In genomic region chr15:78937132-78937739, GRCh38 we compare ENCODE assay signal across 10 cellular contexts. TPM values are rescaled to one million over a fixed set of nuclear protein-coding genes. Genes with fewer than 3 reads are reported as not detected.
DNase-seq lines count a peak whose midpoint lies in the region; ATAC-seq and TF ChIP-seq lines count a peak whose summit lies in the region.
"Had no signal": no experiment of that assay in that cellular context is flagged by ENCODE, and none has a peak within 500 bp of the region (broad histone marks: within the 10 kb centered on the region; RNA-seq: fewer than 3 reads in every experiment).

No MANE protein-coding gene starts in this region.

- no peak for DNase-seq in natural killer cell treated with Interleukin-12 subunit alpha and Interleukin-12 subunit beta and Interleukin-15 and Interleukin-18, amount 100 ng/mL, for 72 hours (ENCODE audit: low spot score)
- DNase-seq in natural killer cell, result no peak
- peak; percentile 15 for DNase-seq in activated naive CD8-positive, alpha-beta T cell treated with anti-CD3 and anti-CD28 coated beads for 36 hours
- no peak for DNase-seq in right lobe of liver
- peak; percentile 54 to 69 for DNase-seq in aorta
- DNase-seq in NK-92 (lab: John Stamatoyannopoulos, UW; ENCODE audit: unreplicated experiment), result no peak
- DNase-seq in pons (ENCODE audit: low spot score), result no peak

- peaks cover 10 to 18% of the 10 kb centered on the region in 2 donors for H3K4me1 Mint-ChIP-seq in natural killer cell treated with Interleukin-12 subunit alpha and Interleukin-12 subunit beta and Interleukin-15 and Interleukin-18, amount 100 ng/mL, for 72 hours (ENCODE audit: low read depth in 2 of 2)
- H3K4me1 Mint-ChIP-seq in natural killer cell, result no peaks in the 10 kb centered on the region
- H3K4me1 Mint-ChIP-seq in activated naive CD8-positive, alpha-beta T cell treated with anti-CD3 and anti-CD28 coated beads for 36 hours, result peaks cover 19% of the 10 kb centered on the region

- intact Hi-C loops in natural killer cell (cut with micrococcal nuclease) (no loop called here), right lobe of liver (cut with DNase I) (no loop called here), aorta (cut with DNase I) (no loop called here)

- 66% methylated on average over 13 of the region's 14 CpGs for whole genome bisulfite sequencing in right lobe of liver (ENCODE audit: insufficient coverage, low coverage, low lambda C conversion rate, missing lambda C conversion rate)
- WGBS in aorta, 2 donors, result 84 to 85% methylated on average over 14 of the region's 14 CpGs

- H3K9me3 Mint-ChIP-seq in natural killer cell treated with Interleukin-12 subunit alpha and Interleukin-12 subunit beta and Interleukin-15 and Interleukin-18, amount 100 ng/mL, for 72 hours, result no peaks in the 10 kb centered on the region
- no peaks in the 10 kb centered on the region for H3K9me3 Mint-ChIP-seq in natural killer cell
- no peaks in the 10 kb centered on the region for H3K9me3 Mint-ChIP-seq in activated naive CD8-positive, alpha-beta T cell treated with anti-CD3 and anti-CD28 coated beads for 36 hours

- no peak for TF ChIP-seq POLR2A in right lobe of liver (IDR thresholded peaks at IDR 0.05)

- H3K27ac ChIP-seq in right lobe of liver (peak overlapping the region in 1 of 3 donors; percentile 16), aorta (ENCODE audit: low read depth in 1 of 2, low read length in 2 of 2) (no peak overlapping the region)
- H3K27ac ChIP-seq: C4-2B had no signal

- H3K4me3 ChIP-seq in right lobe of liver (no peak overlapping the region), aorta (ENCODE audit: low read length in 2 of 2) (no peak overlapping the region)

- ATAC-seq in natural killer cell treated with Interleukin-12 subunit alpha and Interleukin-12 subunit beta and Interleukin-15 and Interleukin-18, amount 100 ng/mL, for 72 hours, result peak in 1 of 2 donors; percentile 35
- ATAC-seq in natural killer cell (no peak), right lobe of liver (peak in 3 of 4 donors; percentile 21 to 30 (median 25)), aorta (ENCODE audit: low FRiP score) (no peak), GM18502 (IDR thresholded peaks at IDR 0.05; ENCODE audit: poor library complexity, unreplicated experiment) (no peak)
- ATAC-seq: left lobe of liver had no signal

- H3K27me3 ChIP-seq in right lobe of liver (no peaks in the 10 kb centered on the region), aorta (ENCODE audit: control insufficient read depth in 1 of 2, insufficient read depth in 2 of 2, low read length in 1 of 2) (no peaks in the 10 kb centered on the region)

- peaks cover 5 to 8% of the 10 kb centered on the region in 2 donors for H3K27me3 Mint-ChIP-seq in natural killer cell treated with Interleukin-12 subunit alpha and Interleukin-12 subunit beta and Interleukin-15 and Interleukin-18, amount 100 ng/mL, for 72 hours
- H3K27me3 Mint-ChIP-seq in natural killer cell (ENCODE audit: low read depth in 2 of 2), result peaks cover 0 to 3% of the 10 kb centered on the region in 2 donors
- H3K27me3 Mint-ChIP-seq in activated naive CD8-positive, alpha-beta T cell treated with anti-CD3 and anti-CD28 coated beads for 36 hours, result peaks cover 6% of the 10 kb centered on the region

- H3K4me1 ChIP-seq in right lobe of liver (peaks cover 0 to 17% (median 9%) of the 10 kb centered on the region in 4 donors), aorta (ENCODE audit: control insufficient read depth in 1 of 2, insufficient read depth in 2 of 2, low read length in 2 of 2) (no peaks in the 10 kb centered on the region)

- H3K36me3 ChIP-seq in right lobe of liver (peaks cover 0 to 43% (median 6%) of the 10 kb centered on the region in 4 donors), aorta (ENCODE audit: control insufficient read depth in 1 of 2, insufficient read depth in 2 of 2, low read length in 1 of 2) (no peaks in the 10 kb centered on the region)

- H3K9me3 ChIP-seq in right lobe of liver (no peaks in the 10 kb centered on the region), aorta (ENCODE audit: control insufficient read depth, low read length) (no peaks in the 10 kb centered on the region)

- peak overlapping the region; percentile 38 for H3K4me3 Mint-ChIP-seq in natural killer cell treated with Interleukin-12 subunit alpha and Interleukin-12 subunit beta and Interleukin-15 and Interleukin-18, amount 100 ng/mL, for 72 hours
- H3K4me3 Mint-ChIP-seq in natural killer cell, result no peak overlapping the region
- H3K4me3 Mint-ChIP-seq in activated naive CD8-positive, alpha-beta T cell treated with anti-CD3 and anti-CD28 coated beads for 36 hours, result no peak overlapping the region

- H3K27ac Mint-ChIP-seq in natural killer cell treated with Interleukin-12 subunit alpha and Interleukin-12 subunit beta and Interleukin-15 and Interleukin-18, amount 100 ng/mL, for 72 hours, result no peak overlapping the region
- H3K27ac Mint-ChIP-seq in natural killer cell, result no peak overlapping the region
- peak overlapping the region; percentile 22 for H3K27ac Mint-ChIP-seq in activated naive CD8-positive, alpha-beta T cell treated with anti-CD3 and anti-CD28 coated beads for 36 hours

- H3K36me3 Mint-ChIP-seq in natural killer cell treated with Interleukin-12 subunit alpha and Interleukin-12 subunit beta and Interleukin-15 and Interleukin-18, amount 100 ng/mL, for 72 hours, result peaks cover 6% of the 10 kb centered on the region
- no peaks in the 10 kb centered on the region for H3K36me3 Mint-ChIP-seq in natural killer cell
- H3K36me3 Mint-ChIP-seq in activated naive CD8-positive, alpha-beta T cell treated with anti-CD3 and anti-CD28 coated beads for 36 hours, result no peaks in the 10 kb centered on the region

- no peak for TF ChIP-seq CTCF in natural killer cell (IDR thresholded peaks at IDR 0.05)
- no peak for TF ChIP-seq CTCF in right lobe of liver (IDR thresholded peaks at IDR 0.05)

RNA-seq across cellular contexts. Expression of gene CTSH, which starts 7.6 kb away (rescaled TPM):
- total RNA-seq in natural killer cell treated with Interleukin-12 subunit alpha and Interleukin-12 subunit beta and Interleukin-15 and Interleukin-18, amount 100 ng/mL, for 72 hours, result 10 to 100 TPM; 16.1 to 25.2 TPM
- total RNA-seq in natural killer cell (10 to 100 TPM in 1 of 3 donors, 1 to 10 TPM in 2; 8.8 to 18.1 (median 9.7) TPM), right lobe of liver (100 to 1,000 TPM in 2 of 6 experiments, 10 to 100 TPM in 4; 32.0 to 183 (median 98.1) TPM), aorta (10 to 100 TPM; 41.0 to 89.7 TPM)
- 1 to 10 TPM; 4.3 to 4.9 TPM for total RNA-seq in activated naive CD8-positive, alpha-beta T cell treated with anti-CD3 and anti-CD28 coated beads for 36 hours
- polyA plus RNA-seq in aorta, result 100 to 1,000 TPM in 1 of 2 donors, 10 to 100 TPM in 1; 23.2 to 103 TPM

Comparison
In these comparisons a context has a peak if more than half of its experiments do, and no peak if none do; other contexts are left out.
1. ATAC-seq: peak in right lobe of liver (3 of 4); none in natural killer cell (0 of 3), aorta (single experiment) and GM18502 (single experiment).
2. DNase-seq: peak in activated naive CD8-positive, alpha-beta T cell treated with anti-CD3 and anti-CD28 coated beads for 36 hours (single experiment) and aorta (2 of 2); none in natural killer cell treated with Interleukin-12 subunit alpha and Interleukin-12 subunit beta and Interleukin-15 and Interleukin-18, amount 100 ng/mL, for 72 hours (single experiment), natural killer cell (single experiment), right lobe of liver (0 of 3), NK-92 (single experiment) and pons (single experiment).